19 cellular contexts compared by ENCODE assay signal in genomic region chr2:172826522-172826921, GRCh38.
DNase-seq lines count a peak whose midpoint lies in the region; ATAC-seq, FAIRE-seq and TF ChIP-seq lines count a peak whose summit lies in the region.
"Had no signal": no experiment of that assay in that cellular context is flagged by ENCODE, and none has a peak within 500 bp of the region (broad histone marks: within the 10 kb centered on the region; RNA-seq: fewer than 3 reads in every experiment).

No MANE protein-coding gene starts in this region.

- no peak overlapping the region for H2BK15ac ChIP-seq in mesenchymal stem cell (ENCODE audit: low read depth, poor library complexity, severe bottlenecking)

- no peaks in the 10 kb centered on the region for H3K9me3 Mint-ChIP-seq in MCF 10A (ENCODE audit: unreplicated experiment)
- H3K9me3 Mint-ChIP-seq: CD14-positive monocyte; CD8-positive, alpha-beta T cell had no signal

- POLR2A ChIA-PET in MCF 10A (lab: Yijun Ruan, JAX) (interaction anchor here (1.2 kb wide), 1 partner anchor 9 kb away, joined by 4 read pairs; no protein-coding TSS in a partner anchor), K562 (lab: Yijun Ruan, JAX) (no interaction called here)

- H2AK5ac ChIP-seq in mesenchymal stem cell (ENCODE audit: low read length, severe bottlenecking): no peak overlapping the region

- BruUV-seq in MCF 10A (replicated peaks; lab: Mats Ljungman, UMichigan) (no TSS peak), mammary epithelial cell (replicated peaks; lab: Mats Ljungman, UMichigan) (no TSS peak), K562 (replicated peaks; lab: Mats Ljungman, UMichigan) (no TSS peak)

- H3K9me3 ChIP-seq in mammary epithelial cell (replicated peaks; ENCODE audit: insufficient read depth, low read length): no peaks in the 10 kb centered on the region
- H3K9me3 ChIP-seq in K562 (replicated peaks; ENCODE audit: control insufficient read depth, insufficient read depth, low read depth, low read length): no peaks in the 10 kb centered on the region
- no peaks in the 10 kb centered on the region for H3K9me3 ChIP-seq in mesenchymal stem cell (ENCODE audit: control insufficient read depth, low read length)
- H3K9me3 ChIP-seq in suprapubic skin: no peaks in the 10 kb centered on the region
- H3K9me3 ChIP-seq: HAP-1 had no signal

- H4K8ac ChIP-seq in mesenchymal stem cell (ENCODE audit: low read length): no peak overlapping the region

- no peaks in the 10 kb centered on the region for H3K36me3 ChIP-seq in mammary epithelial cell (ENCODE audit: insufficient read depth, low read length)
- no peaks in the 10 kb centered on the region for H3K36me3 ChIP-seq in K562 (ENCODE audit: control insufficient read depth, insufficient read depth, low read length)
- no peaks in the 10 kb centered on the region for H3K36me3 ChIP-seq in mesenchymal stem cell (ENCODE audit: control insufficient read depth in 1 of 2, insufficient read depth in 2 of 2, low read depth in 1 of 2, low read length in 2 of 2)
- no peaks in the 10 kb centered on the region for H3K36me3 ChIP-seq in suprapubic skin
- H3K36me3 ChIP-seq: HAP-1 had no signal

- H3K27ac ChIP-seq in mammary epithelial cell (ENCODE audit: insufficient read depth, low read depth, low read length) (no peak overlapping the region), K562 (ENCODE audit: extremely low read depth, low read depth, low read length) (no peak overlapping the region), mesenchymal stem cell (ENCODE audit: low read length, poor library complexity, severe bottlenecking) (no peak overlapping the region), suprapubic skin (no peak overlapping the region)
- H3K27ac ChIP-seq: 22Rv1, HL-60 had no signal

- H3K36me3 Mint-ChIP-seq in MCF 10A (ENCODE audit: insufficient read depth, unreplicated experiment): no peaks in the 10 kb centered on the region
- H3K36me3 Mint-ChIP-seq: CD14-positive monocyte; CD8-positive, alpha-beta T cell had no signal

- ATAC-seq in K562 (no peak), GM21786 (IDR thresholded peaks at IDR 0.05; ENCODE audit: unreplicated experiment) (no peak), HG02870 (IDR thresholded peaks at IDR 0.05; ENCODE audit: unreplicated experiment) (no peak)
- ATAC-seq: CD8-positive, alpha-beta T cell; GM12878 had no signal

- TF ChIP-seq EP300 in K562 (IDR thresholded peaks at IDR 0.05; ENCODE audit: low read length): no peak
- no peak for TF ChIP-seq EP300 in suprapubic skin (IDR thresholded peaks at IDR 0.05)

- peak overlapping the region; percentile 6 to 64 for H3K18ac ChIP-seq in mesenchymal stem cell (ENCODE audit: low read depth in 1 of 2, low read length in 2 of 2)

- DNase-seq in MCF 10A (ENCODE audit: unreplicated experiment) (peak; percentile 11), mammary epithelial cell (no peak), M059J (ENCODE audit: low read depth) (peak; percentile 24), K562 (ENCODE audit: extremely low read depth in 1 of 4, low spot score in 3 of 4) (no peak), mesenchymal stem cell (no peak), suprapubic skin (ENCODE audit: low spot score in 2 of 2) (no peak)
- DNase-seq: CD8-positive, alpha-beta T cell; COR-L47; DND-41; GOT3 had no signal

- H3K27ac Mint-ChIP-seq in MCF 10A (ENCODE audit: low read depth, unreplicated experiment): no peak overlapping the region
- H3K27ac Mint-ChIP-seq: CD14-positive monocyte; CD8-positive, alpha-beta T cell had no signal

- no peaks in the 10 kb centered on the region for H3K9me1 ChIP-seq in K562 (ENCODE audit: control insufficient read depth, insufficient read depth, low read length)

- no peak for TF ChIP-seq RAD21 in K562 (CRISPR knock-in tag; conservative IDR thresholded peaks at IDR 0.05 in 1 of 2, IDR thresholded peaks at IDR 0.05 in 1 of 2)

- no peaks in the 10 kb centered on the region for H3K79me2 ChIP-seq in mammary epithelial cell (ENCODE audit: insufficient read depth, low read length)
- no peaks in the 10 kb centered on the region for H3K79me2 ChIP-seq in K562 (ENCODE audit: control insufficient read depth, insufficient read depth, low read length)

- TF ChIP-seq CTCF in MCF 10A (IDR thresholded peaks at IDR 0.05; ENCODE audit: unreplicated experiment): no peak
- TF ChIP-seq CTCF in mammary epithelial cell (conservative IDR thresholded peaks at IDR 0.05 in 1 of 2, IDR thresholded peaks at IDR 0.05 in 1 of 2; ENCODE audit: extremely low read depth in 1 of 2, insufficient read depth in 1 of 2, low read depth in 1 of 2, low read length in 2 of 2): no peak
- no peak for TF ChIP-seq CTCF in K562 (IDR thresholded peaks at IDR 0.05 in 2 of 3, conservative IDR thresholded peaks at IDR 0.05 in 1 of 3; ENCODE audit: insufficient read depth in 2 of 3, low read depth in 1 of 3, low read length in 3 of 3)
- no peak for TF ChIP-seq CTCF in suprapubic skin (IDR thresholded peaks at IDR 0.05)

- H2BK12ac ChIP-seq in mesenchymal stem cell (ENCODE audit: low read length in 2 of 2): no peak overlapping the region

- peaks cover 5% of the 10 kb centered on the region for H3K4me1 Mint-ChIP-seq in MCF 10A (ENCODE audit: insufficient read depth, unreplicated experiment)
- H3K4me1 Mint-ChIP-seq: CD14-positive monocyte had no signal

- no peaks in the 10 kb centered on the region for H3K27me3 Mint-ChIP-seq in MCF 10A (ENCODE audit: insufficient read depth, unreplicated experiment)

- no peak overlapping the region for H2BK5ac ChIP-seq in mesenchymal stem cell (ENCODE audit: low read depth, low read length, poor library complexity, severe bottlenecking)

- 81% methylated on average over 3 of the region's 3 CpGs for WGBS in mammary epithelial cell (ENCODE audit: low coverage, missing lambda C conversion rate)
- WGBS in K562 (ENCODE audit: insufficient coverage, low coverage, missing lambda C conversion rate): 0% methylated on average over 3 of the region's 3 CpGs
- WGBS in mesenchymal stem cell: 84% methylated on average over 3 of the region's 3 CpGs
- WGBS in suprapubic skin: 92% methylated on average over 3 of the region's 3 CpGs

- no peak overlapping the region for H3K9ac ChIP-seq in mammary epithelial cell (ENCODE audit: insufficient read depth, low read length)
- no peak overlapping the region for H3K9ac ChIP-seq in K562 (ENCODE audit: insufficient read depth in 1 of 2, low read depth in 2 of 2, low read length in 2 of 2)
- no peak overlapping the region for H3K9ac ChIP-seq in mesenchymal stem cell (ENCODE audit: low read length)

- CTCF ChIA-PET in MCF 10A (lab: Yijun Ruan, JAX): interaction anchor here (1.1 kb wide), 1 partner anchor 29 kb away, joined by 3 read pairs; no protein-coding TSS in a partner anchor
- CTCF ChIA-PET in mammary epithelial cell (lab: Charles Lee; ENCODE audit: low non-redundant PET): no interaction called here
- CTCF ChIA-PET in K562 (lab: Yijun Ruan, JAX; ENCODE audit: low intra/inter-chr PET ratio): no interaction called here

- in situ Hi-C loops in mammary epithelial cell (cut with MboI; ENCODE audit: low sequenced_read_pairs in 2 of 2) (no loop called here), K562 (cut with MboI) (no loop called here)

- H3K4ac ChIP-seq in mesenchymal stem cell (ENCODE audit: low read depth in 1 of 2, low read length in 2 of 2): no peak overlapping the region

- no peak overlapping the region for H2BK120ac ChIP-seq in mesenchymal stem cell (ENCODE audit: low read depth, low read length)

- no peaks in the 10 kb centered on the region for H3K79me1 ChIP-seq in mesenchymal stem cell (replicated peaks; ENCODE audit: low read length, poor library complexity, severe bottlenecking)

- H4K20me1 ChIP-seq in mammary epithelial cell (ENCODE audit: insufficient read depth, low read length): no peaks in the 10 kb centered on the region
- H4K20me1 ChIP-seq in K562 (replicated peaks; ENCODE audit: control insufficient read depth, insufficient read depth, low read length): 0 out of 2 replicates have a peak, but pooled peaks cover 5% of the 10 kb centered on the region

- H3K4me3 Mint-ChIP-seq in MCF 10A (ENCODE audit: unreplicated experiment): no peak overlapping the region
- H3K4me3 Mint-ChIP-seq: CD14-positive monocyte; CD8-positive, alpha-beta T cell had no signal

- no peaks in the 10 kb centered on the region for H3K4me1 ChIP-seq in mammary epithelial cell (ENCODE audit: insufficient read depth, low read length)
- H3K4me1 ChIP-seq in K562 (replicated peaks in 1 of 2; ENCODE audit: control insufficient read depth in 2 of 2, insufficient read depth in 2 of 2, low read length in 2 of 2): no peaks in the 10 kb centered on the region
- peaks cover 9% of the 10 kb centered on the region for H3K4me1 ChIP-seq in mesenchymal stem cell (ENCODE audit: control insufficient read depth, insufficient read depth, low read depth, low read length)
- no peaks in the 10 kb centered on the region for H3K4me1 ChIP-seq in suprapubic skin
- H3K4me1 ChIP-seq: HAP-1 had no signal

- H4K91ac ChIP-seq in mesenchymal stem cell (ENCODE audit: low read length): no peak overlapping the region

- H3K23ac ChIP-seq in mesenchymal stem cell (ENCODE audit: low read length in 2 of 2): no peak overlapping the region

- dilution Hi-C loops in mammary epithelial cell (cut with HindIII; ENCODE audit: low sequenced_read_pairs): no loop called here

- intact Hi-C loops in MCF 10A (cut with micrococcal nuclease) (no loop called here), mammary epithelial cell (cut with micrococcal nuclease) (loop anchor here (5.0 kb wide), 1 partner anchor 36 kb away; no protein-coding TSS in a partner anchor), K562 (cut with micrococcal nuclease) (no loop called here)

- TF ChIP-seq POLR2A in K562 (conservative IDR thresholded peaks at IDR 0.05) (no peak), suprapubic skin (IDR thresholded peaks at IDR 0.05) (no peak)

- peak; percentile 11 for FAIRE-seq in K562 (lab: Jason Lieb, UNC)
- FAIRE-seq: D721Med, GM12878, GM18507 had no signal

- H3K27me3 ChIP-seq in mammary epithelial cell (ENCODE audit: insufficient read depth, low read length) (no peaks in the 10 kb centered on the region), K562 (ENCODE audit: control insufficient read depth in 2 of 2, insufficient read depth in 2 of 2, low read length in 2 of 2) (peaks cover 2 to 18% of the 10 kb centered on the region in 2 experiments; a peak in 3 of 5 replicates), mesenchymal stem cell (ENCODE audit: control insufficient read depth in 1 of 2, insufficient read depth in 1 of 2, low read length in 2 of 2) (no peaks in the 10 kb centered on the region), suprapubic skin (no peaks in the 10 kb centered on the region)

- no peak overlapping the region for H3K14ac ChIP-seq in mesenchymal stem cell (ENCODE audit: low read length in 2 of 2)

- H2AFZ ChIP-seq in mammary epithelial cell (ENCODE audit: low read depth, low read length) (no peak overlapping the region), K562 (ENCODE audit: low read depth, low read length) (no peak overlapping the region), mesenchymal stem cell (ENCODE audit: low read depth, low read length) (no peak overlapping the region)

- no peak overlapping the region for H3K4me3 ChIP-seq in mammary epithelial cell (replicated peaks in 1 of 3; ENCODE audit: insufficient read depth in 1 of 3, low read depth in 2 of 3, low read length in 3 of 3)
- H3K4me3 ChIP-seq in K562: no peak overlapping the region
- no peak overlapping the region for H3K4me3 ChIP-seq in mesenchymal stem cell (ENCODE audit: insufficient read depth in 1 of 2, low read depth in 1 of 2, low read length in 2 of 2)
- no peak overlapping the region for H3K4me3 ChIP-seq in suprapubic skin
- H3K4me3 ChIP-seq: GM12878, HAP-1 had no signal

- H3K4me2 ChIP-seq in mammary epithelial cell (ENCODE audit: insufficient read depth, low read depth, low read length) (no peak overlapping the region), K562 (ENCODE audit: insufficient read depth, low read length) (no peak overlapping the region), mesenchymal stem cell (ENCODE audit: low read length, poor library complexity, severe bottlenecking) (no peak overlapping the region)

Comparison
In these comparisons a context has a peak if more than half of its experiments do, and no peak if none do; other contexts are left out.
1. DNase-seq: peak in MCF 10A (single experiment) and M059J (single experiment); none in mammary epithelial cell (single experiment), K562 (0 of 4), mesenchymal stem cell (single experiment) and suprapubic skin (0 of 2).